Comparison of ENCODE assay signal across 36 cellular contexts in genomic region chr13:95527955-95528354, GRCh38. TPM values are rescaled to one million over a fixed set of nuclear protein-coding genes. Genes with fewer than 3 reads are reported as not detected.
"Had no signal": no experiment of that assay in that cellular context is flagged by ENCODE, and none has a peak within 500 bp of the region (broad histone marks: within the 10 kb centered on the region; RNA-seq: fewer than 3 reads in every experiment).

No MANE protein-coding gene starts in this region.

- DNase-seq: activated effector memory CD4-positive, alpha-beta T cell treated with anti-CD3 and anti-CD28 coated beads, Interleukin-2, amount 50 U/mL, for 16 hours; activated effector memory CD4-positive, alpha-beta T cell treated with Interleukin-2 at 50 U/mL for 16 hours; activated gamma-delta T cell; activated gamma-delta T cell treated with Interleukin-2 at 50 U/mL for 16 hours; activated naive CD4-positive, alpha-beta T cell; activated naive CD4-positive, alpha-beta T cell treated with anti-CD3 and anti-CD28 coated beads for 36 hours; activated naive CD4-positive, alpha-beta T cell treated with anti-CD3 and anti-CD28 coated beads, Interleukin-2, amount 10 ng/mL, durations not matched to agents 7 days and 5 days; activated naive CD4-positive, alpha-beta T cell treated with anti-CD3 and anti-CD28 coated beads, Interleukin-2, amount 50 U/mL, for 16 hours; activated naive CD4-positive, alpha-beta T cell treated with Interleukin-2 at 50 U/mL for 16 hours; activated naive CD8-positive, alpha-beta T cell treated with anti-CD3 and anti-CD28 coated beads for 36 hours; activated naive CD8-positive, alpha-beta T cell treated with anti-CD3 and anti-CD28 coated beads, Interleukin-2, amount 10 ng/mL, durations not matched to agents 7 days and 5 days; activated naive CD8-positive, alpha-beta T cell treated with anti-CD3 and anti-CD28 coated beads, Interleukin-2, amount 50 U/mL, for 24 hours; activated T-cell treated with anti-CD3 and anti-CD28 coated beads, Interleukin-2, amount 50 U/mL, for 24 hours; activated T-cell treated with anti-CD3 and anti-CD28 coated beads, Interleukin-2, amount 50 U/mL, for 4 hours; activated T-cell treated with anti-CD3 and anti-CD28 coated beads, Interleukin-2, amount 50 U/mL, for 48 hours; activated T-cell treated with anti-CD3 and anti-CD28 coated beads, Interleukin-2, amount 50 U/mL, for 72 hours; adrenal gland; amniotic stem cell; amygdala; anterior cingulate cortex; aorta; body of pancreas; brain microvascular endothelial cell; caudate nucleus; central memory CD4-positive, alpha-beta T cell; cerebellar nuclear complex had no signal

- H3K4me3 Mint-ChIP-seq: activated naive CD4-positive, alpha-beta T cell treated with anti-CD3 and anti-CD28 coated beads for 36 hours; activated naive CD4-positive, alpha-beta T cell treated with anti-CD3 and anti-CD28 coated beads, Interleukin-2, amount 10 ng/mL, durations not matched to agents 7 days and 5 days; activated naive CD4-positive, alpha-beta T cell treated with anti-CD3 and anti-CD28 coated beads, Interleukin-2, amount 50 U/mL, for 24 hours; activated naive CD8-positive, alpha-beta T cell; activated naive CD8-positive, alpha-beta T cell treated with anti-CD3 and anti-CD28 coated beads for 36 hours; activated naive CD8-positive, alpha-beta T cell treated with anti-CD3 and anti-CD28 coated beads, Interleukin-2, amount 10 ng/mL, durations not matched to agents 7 days and 5 days; activated naive CD8-positive, alpha-beta T cell treated with anti-CD3 and anti-CD28 coated beads, Interleukin-2, amount 50 U/mL, for 24 hours; activated T-cell treated with anti-CD3 and anti-CD28 coated beads, Interleukin-2, amount 50 U/mL, for 24 hours; activated T-cell treated with anti-CD3 and anti-CD28 coated beads, Interleukin-2, amount 50 U/mL, for 4 hours; activated T-cell treated with anti-CD3 and anti-CD28 coated beads, Interleukin-2, amount 50 U/mL, for 72 hours; activated T-helper 1 cell treated with anti-CD3 and anti-CD28 coated beads, Interleukin-12 subunit alpha, Interleukin-12 subunit beta, Interleukin-2, Interleukin-4 antibody, amounts not matched to agents 30 ng/mL and 10 ng/mL and 1 ng/mL, durations not matched to agents 14 hours and 24 hours and 36 hours; brain; central memory CD8-positive, alpha-beta T cell had no signal

- H3K36me3 Mint-ChIP-seq: activated naive CD4-positive, alpha-beta T cell treated with anti-CD3 and anti-CD28 coated beads, Interleukin-2, amount 10 ng/mL, durations not matched to agents 7 days and 5 days; activated naive CD4-positive, alpha-beta T cell treated with anti-CD3 and anti-CD28 coated beads, Interleukin-2, amount 50 U/mL, for 24 hours; activated naive CD8-positive, alpha-beta T cell; activated naive CD8-positive, alpha-beta T cell treated with anti-CD3 and anti-CD28 coated beads for 36 hours; activated naive CD8-positive, alpha-beta T cell treated with anti-CD3 and anti-CD28 coated beads, Interleukin-2, amount 10 ng/mL, durations not matched to agents 7 days and 5 days; brain had no signal

- H3K27me3 Mint-ChIP-seq: activated naive CD4-positive, alpha-beta T cell treated with anti-CD3 and anti-CD28 coated beads, Interleukin-2, amount 10 ng/mL, durations not matched to agents 7 days and 5 days; brain had no signal

- ATAC-seq: activated naive CD8-positive, alpha-beta T cell treated with anti-CD3 and anti-CD28 coated beads, Interleukin-2, amount 50 U/mL, for 24 hours; activated T-cell treated with anti-CD3 and anti-CD28 coated beads, Interleukin-2, amount 50 U/mL, for 4 hours; activated T-cell treated with anti-CD3 and anti-CD28 coated beads, Interleukin-2, amount 50 U/mL, for 72 hours; body of pancreas had no signal

- H3K9me3 Mint-ChIP-seq: activated naive CD4-positive, alpha-beta T cell treated with anti-CD3 and anti-CD28 coated beads, Interleukin-2, amount 10 ng/mL, durations not matched to agents 7 days and 5 days; activated naive CD4-positive, alpha-beta T cell treated with anti-CD3 and anti-CD28 coated beads, Interleukin-2, amount 50 U/mL, for 24 hours; activated naive CD8-positive, alpha-beta T cell treated with anti-CD3 and anti-CD28 coated beads, Interleukin-2, amount 10 ng/mL, durations not matched to agents 7 days and 5 days; activated T-helper 1 cell treated with anti-CD3 and anti-CD28 coated beads, Interleukin-12 subunit alpha, Interleukin-12 subunit beta, Interleukin-2, Interleukin-4 antibody, amounts not matched to agents 30 ng/mL and 10 ng/mL and 1 ng/mL, durations not matched to agents 14 hours and 24 hours and 36 hours; activated T-helper 2 cell treated with anti-CD3 and anti-CD28 coated beads, Interferon-gamma antibody, Interleukin-2, Interleukin-4, amounts not matched to agents 10 μg/mL and 5 μg/mL and 100 μg/mL, durations not matched to agents 14 hours and 24 hours and 36 hours; central memory CD8-positive, alpha-beta T cell had no signal

- H3K27ac Mint-ChIP-seq: activated naive CD4-positive, alpha-beta T cell treated with anti-CD3 and anti-CD28 coated beads for 36 hours; activated naive CD4-positive, alpha-beta T cell treated with anti-CD3 and anti-CD28 coated beads, Interleukin-2, amount 10 ng/mL, durations not matched to agents 7 days and 5 days; activated naive CD4-positive, alpha-beta T cell treated with anti-CD3 and anti-CD28 coated beads, Interleukin-2, amount 50 U/mL, for 24 hours; activated naive CD4-positive, alpha-beta T cell treated with anti-CD3 and anti-CD28 coated beads, Interleukin-2, amount 50 U/mL, for 72 hours; activated naive CD8-positive, alpha-beta T cell; activated naive CD8-positive, alpha-beta T cell treated with anti-CD3 and anti-CD28 coated beads for 36 hours; activated naive CD8-positive, alpha-beta T cell treated with anti-CD3 and anti-CD28 coated beads, Interleukin-2, amount 10 ng/mL, durations not matched to agents 7 days and 5 days; activated naive CD8-positive, alpha-beta T cell treated with anti-CD3 and anti-CD28 coated beads, Interleukin-2, amount 50 U/mL, for 24 hours; activated T-cell treated with anti-CD3 and anti-CD28 coated beads, Interleukin-2, amount 50 U/mL, for 24 hours; activated T-cell treated with anti-CD3 and anti-CD28 coated beads, Interleukin-2, amount 50 U/mL, for 72 hours; activated T-helper 1 cell treated with anti-CD3 and anti-CD28 coated beads, Interleukin-12 subunit alpha, Interleukin-12 subunit beta, Interleukin-2, Interleukin-4 antibody, amounts not matched to agents 30 ng/mL and 10 ng/mL and 1 ng/mL, durations not matched to agents 14 hours and 24 hours and 36 hours; activated T-helper 2 cell treated with anti-CD3 and anti-CD28 coated beads, Interferon-gamma antibody, Interleukin-2, Interleukin-4, amounts not matched to agents 10 μg/mL and 5 μg/mL and 100 μg/mL, durations not matched to agents 14 hours and 24 hours and 36 hours had no signal

- H3K4me1 Mint-ChIP-seq: activated naive CD4-positive, alpha-beta T cell treated with anti-CD3 and anti-CD28 coated beads, Interleukin-2, amount 10 ng/mL, durations not matched to agents 7 days and 5 days; activated naive CD4-positive, alpha-beta T cell treated with anti-CD3 and anti-CD28 coated beads, Interleukin-2, amount 50 U/mL, for 24 hours; activated naive CD8-positive, alpha-beta T cell treated with anti-CD3 and anti-CD28 coated beads for 36 hours; activated naive CD8-positive, alpha-beta T cell treated with anti-CD3 and anti-CD28 coated beads, Interleukin-2, amount 10 ng/mL, durations not matched to agents 7 days and 5 days; activated naive CD8-positive, alpha-beta T cell treated with anti-CD3 and anti-CD28 coated beads, Interleukin-2, amount 50 U/mL, for 24 hours; brain; central memory CD8-positive, alpha-beta T cell had no signal

RNA-seq across cellular contexts. Expression of gene CLDN10, which starts 24.6 kb away (rescaled TPM):
- total RNA-seq: activated naive CD4-positive, alpha-beta T cell treated with anti-CD3 and anti-CD28 coated beads for 36 hours; activated naive CD4-positive, alpha-beta T cell treated with anti-CD3 and anti-CD28 coated beads, Interleukin-2, amount 50 U/mL, for 72 hours; activated naive CD8-positive, alpha-beta T cell treated with anti-CD3 and anti-CD28 coated beads for 36 hours; activated naive CD8-positive, alpha-beta T cell treated with anti-CD3 and anti-CD28 coated beads, Interleukin-2, amount 10 ng/mL, durations not matched to agents 7 days and 5 days; activated T-cell treated with anti-CD3 and anti-CD28 coated beads, Interleukin-2, amount 50 U/mL, for 4 hours; activated T-cell treated with anti-CD3 and anti-CD28 coated beads, Interleukin-2, amount 50 U/mL, for 72 hours; activated T-helper 1 cell treated with anti-CD3 and anti-CD28 coated beads, Interleukin-12 subunit alpha, Interleukin-12 subunit beta, Interleukin-2, Interleukin-4 antibody, amounts not matched to agents 30 ng/mL and 10 ng/mL and 1 ng/mL, durations not matched to agents 14 hours and 24 hours and 36 hours; activated T-helper 2 cell treated with anti-CD3 and anti-CD28 coated beads, Interferon-gamma antibody, Interleukin-2, Interleukin-4, amounts not matched to agents 10 μg/mL and 5 μg/mL and 100 μg/mL, durations not matched to agents 14 hours and 24 hours and 36 hours; bronchial epithelial cell; cardiac septum; chondrocyte had no signal
